In genomic region chr9:123976579-123976978, GRCh38 we compare ENCODE assay signal across 3 cellular contexts. TPM values are rescaled to one million over a fixed set of nuclear protein-coding genes. Genes with fewer than 3 reads are reported as not detected.
"Had no signal": no experiment of that assay in that cellular context is flagged by ENCODE, and none has a peak within 500 bp of the region (broad histone marks: within the 10 kb centered on the region; RNA-seq: fewer than 3 reads in every experiment).

No MANE protein-coding gene starts in this region.

RNA-seq across cellular contexts. Expression of gene LHX2, which starts 35.0 kb away (rescaled TPM):
- total RNA-seq: GM23248, H9, HFFc6 had no signal
- polyA plus RNA-seq: GM23248 had no signal
